Comparison of ENCODE assay signal across 26 cellular contexts in genomic region chr19:49389406-49389805, GRCh38. TPM values are rescaled to one million over a fixed set of nuclear protein-coding genes. Genes with fewer than 3 reads are reported as not detected.
"Had no signal": no experiment of that assay in that cellular context is flagged by ENCODE, and none has a peak within 500 bp of the region (broad histone marks: within the 10 kb centered on the region; RNA-seq: fewer than 3 reads in every experiment).

No MANE protein-coding gene starts in this region.

- H3K27ac Mint-ChIP-seq: stimulated activated naive CD8-positive, alpha-beta T cell treated with anti-CD3 and anti-CD28 coated beads, Interleukin-15, Interleukin-2, amounts not matched to agents 100 ng/mL and 50 ng/mL, for 24 hours had no signal

- H3K36me3 ChIP-seq: esophagus squamous epithelium, gastroesophageal sphincter, left ventricle myocardium inferior, lower lobe of right lung, neural progenitor cell, right lobe of liver, tibial artery, upper lobe of left lung, vagina had no signal

- H3K4me1 ChIP-seq: gastroesophageal sphincter, left ventricle myocardium inferior, lower lobe of right lung, parathyroid adenoma, psoas muscle, right lobe of liver, tibial artery, vagina had no signal

- H3K4me2 ChIP-seq: neural progenitor cell had no signal

- H3K9me3 ChIP-seq: esophagus squamous epithelium, gastroesophageal sphincter, left ventricle myocardium inferior, lower lobe of right lung, psoas muscle, right lobe of liver, tibial artery, upper lobe of left lung, vagina had no signal

- H3K9ac ChIP-seq: neural progenitor cell, parathyroid adenoma had no signal

- H2AFZ ChIP-seq: neural progenitor cell, parathyroid adenoma had no signal

- ATAC-seq: gastroesophageal sphincter; lower lobe of right lung; natural killer cell treated with Interleukin-12 subunit alpha and Interleukin-12 subunit beta and Interleukin-15 and Interleukin-18, amount 100 ng/mL, for 72 hours; psoas muscle; right lobe of liver; stimulated activated effector memory CD8-positive, alpha-beta T cell treated with anti-CD3 and anti-CD28 coated beads, Interleukin-12 subunit alpha, Interleukin-12 subunit beta, amount 100 ng/mL, for 72 hours had no signal

- H3K27me3 ChIP-seq: neural progenitor cell, right lobe of liver, upper lobe of left lung, vagina had no signal

- DNase-seq: esophagus squamous epithelium; foreskin fibroblast; immature natural killer cell; kidney; left cardiac atrium; left ventricle myocardium inferior; lower lobe of right lung; mesenchymal stem cell; midbrain; occipital lobe; psoas muscle; retina; right lobe of liver; stimulated activated CD4-positive, alpha-beta T cell treated with anti-CD3 and anti-CD28 coated beads, Interleukin-4, amount 100 ng/mL, for 1 hour; stimulated activated CD8-positive, alpha-beta memory T cell treated with anti-CD3 and anti-CD28 coated beads, Interleukin-4, amount 100 ng/mL, for 48 hours; tibial artery had no signal

- H3K4me3 Mint-ChIP-seq: stimulated activated effector memory CD8-positive, alpha-beta T cell treated with anti-CD3 and anti-CD28 coated beads, Interleukin-12 subunit alpha, Interleukin-12 subunit beta, amount 100 ng/mL, for 72 hours; stimulated activated naive CD8-positive, alpha-beta T cell treated with anti-CD3 and anti-CD28 coated beads, Interleukin-15, Interleukin-2, amounts not matched to agents 100 ng/mL and 50 ng/mL, for 24 hours had no signal

- H3K27ac ChIP-seq: esophagus squamous epithelium, gastroesophageal sphincter, left ventricle myocardium inferior, lower lobe of right lung, neural progenitor cell, parathyroid adenoma, psoas muscle, right lobe of liver, tibial artery, upper lobe of left lung, vagina had no signal

- H3K4me3 ChIP-seq: esophagus squamous epithelium, gastroesophageal sphincter, left ventricle myocardium inferior, lower lobe of right lung, neural progenitor cell, psoas muscle, right lobe of liver, tibial artery, upper lobe of left lung, vagina had no signal

- H3K9me3 Mint-ChIP-seq: immature natural killer cell; natural killer cell treated with Interleukin-12 subunit alpha and Interleukin-12 subunit beta and Interleukin-15 and Interleukin-18, amount 100 ng/mL, for 72 hours; stimulated activated effector memory CD8-positive, alpha-beta T cell treated with anti-CD3 and anti-CD28 coated beads, Interleukin-12 subunit alpha, Interleukin-12 subunit beta, amount 100 ng/mL, for 72 hours; stimulated activated naive CD8-positive, alpha-beta T cell treated with anti-CD3 and anti-CD28 coated beads, Interleukin-15, Interleukin-2, amounts not matched to agents 100 ng/mL and 50 ng/mL, for 24 hours had no signal

- H3K36me3 Mint-ChIP-seq: immature natural killer cell; natural killer cell treated with Interleukin-12 subunit alpha and Interleukin-12 subunit beta and Interleukin-15 and Interleukin-18, amount 100 ng/mL, for 72 hours had no signal

RNA-seq across cellular contexts. Expression of gene KASH5, which starts 1.4 kb away (rescaled TPM):
- total RNA-seq: esophagus squamous epithelium, gastroesophageal sphincter, kidney, left cardiac atrium, left ventricle myocardium inferior, occipital lobe, psoas muscle, temporal lobe, vagina had no signal
- polyA plus RNA-seq: immature natural killer cell, psoas muscle had no signal

RNA-seq across cellular contexts. Expression of gene DKKL1, which starts 25.7 kb away (rescaled TPM):
- total RNA-seq: epithelial cell of proximal tubule; esophagus squamous epithelium; gastroesophageal sphincter; left cardiac atrium; left ventricle myocardium inferior; natural killer cell treated with Interleukin-12 subunit alpha and Interleukin-12 subunit beta and Interleukin-15 and Interleukin-18, amount 100 ng/mL, for 72 hours; psoas muscle; right lobe of liver; temporal lobe; vagina had no signal
- polyA plus RNA-seq: immature natural killer cell had no signal

RNA-seq across cellular contexts. Expression of gene TEAD2, which starts 27.2 kb away (rescaled TPM):
- total RNA-seq: natural killer cell treated with Interleukin-12 subunit alpha and Interleukin-12 subunit beta and Interleukin-15 and Interleukin-18, amount 100 ng/mL, for 72 hours had no signal
- polyA plus RNA-seq: immature natural killer cell had no signal

RNA-seq across cellular contexts. Expression of gene PTH2, which starts 33.8 kb away (rescaled TPM):
- total RNA-seq: epithelial cell of proximal tubule; esophagus squamous epithelium; gastroesophageal sphincter; kidney; left cardiac atrium; left ventricle myocardium inferior; lower lobe of right lung; natural killer cell treated with Interleukin-12 subunit alpha and Interleukin-12 subunit beta and Interleukin-15 and Interleukin-18, amount 100 ng/mL, for 72 hours; occipital lobe; psoas muscle; right lobe of liver; temporal lobe; upper lobe of left lung; vagina had no signal
- polyA plus RNA-seq: immature natural killer cell, psoas muscle had no signal

RNA-seq across cellular contexts. Expression of gene GFY, which starts 35.8 kb away (rescaled TPM):
- total RNA-seq: epithelial cell of proximal tubule; esophagus squamous epithelium; gastroesophageal sphincter; kidney; left cardiac atrium; lower lobe of right lung; natural killer cell treated with Interleukin-12 subunit alpha and Interleukin-12 subunit beta and Interleukin-15 and Interleukin-18, amount 100 ng/mL, for 72 hours; occipital lobe; psoas muscle; right lobe of liver; upper lobe of left lung; vagina had no signal
- polyA plus RNA-seq: immature natural killer cell had no signal
